ENCODE assay signal across 16 cellular contexts in the genomic region with DNA sequence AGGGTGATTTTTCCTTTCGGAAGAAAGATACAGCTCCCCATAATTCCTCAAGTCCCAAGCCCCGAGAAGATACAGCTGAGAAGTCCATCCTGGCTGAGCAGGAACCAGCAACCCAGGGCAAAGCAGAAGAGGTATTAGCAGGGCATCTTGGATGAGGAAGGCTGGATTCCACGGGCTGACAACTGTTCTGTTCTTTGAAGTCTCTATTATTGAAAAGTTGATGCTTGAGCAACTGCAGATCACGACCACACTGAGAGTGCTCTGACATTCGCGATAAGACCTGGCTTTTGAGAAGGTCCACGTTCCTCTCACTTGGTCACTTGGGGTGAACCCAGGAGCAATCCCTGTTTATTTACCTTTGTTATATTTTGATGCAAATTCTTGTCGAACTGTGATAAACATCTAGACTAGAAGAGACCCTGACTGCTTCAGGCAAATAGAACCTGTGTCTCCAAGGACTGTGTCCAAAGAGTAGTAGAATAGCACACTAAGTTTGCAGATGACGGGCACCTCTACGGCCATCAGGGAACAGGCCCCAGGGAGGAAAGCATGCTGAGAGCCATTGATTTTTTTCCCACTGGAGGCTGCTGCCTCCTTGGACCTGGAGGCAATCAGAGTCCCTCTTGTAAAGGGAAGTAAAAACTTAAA.
DNase-seq lines count a peak whose midpoint lies in the region; ATAC-seq and TF ChIP-seq lines count a peak whose summit lies in the region.
"Had no signal": no experiment of that assay in that cellular context is flagged by ENCODE, and none has a peak within 500 bp of the region (broad histone marks: within the 10 kb centered on the region; RNA-seq: fewer than 3 reads in every experiment).

No MANE protein-coding gene starts in this region.

- H3K4me3 Mint-ChIP-seq in endodermal cell = no peak overlapping the region
- H3K4me3 Mint-ChIP-seq: activated CD4-positive, alpha-beta memory T cell treated with anti-CD3 and anti-CD28 coated beads, Interleukin-2, amount 10 ng/mL, durations not matched to agents 7 days and 5 days; activated T-cell treated with anti-CD3 and anti-CD28 coated beads, Interleukin-2, amount 50 U/mL, for 72 hours; memory B cell had no signal

- peak; percentile 67 for DNase-seq in endodermal cell
- no peak for DNase-seq in glomerular visceral epithelial cell (ENCODE audit: extremely low spot score)
- DNase-seq in GF-D8 (lab: John Stamatoyannopoulos, UW) = no peak
- DNase-seq: activated CD4-positive, alpha-beta memory T cell treated with anti-CD3 and anti-CD28 coated beads, Interleukin-2, amount 10 ng/mL, durations not matched to agents 7 days and 5 days; activated T-cell treated with anti-CD3 and anti-CD28 coated beads, Interleukin-2, amount 50 U/mL, for 72 hours; dermis blood vessel endothelial cell; glutamatergic neuron; NCI-H1105 had no signal

- H3K9me3 Mint-ChIP-seq in endodermal cell = peaks cover 9% of the 10 kb centered on the region

- ATAC-seq in GM18909 (IDR thresholded peaks at IDR 0.05; ENCODE audit: poor library complexity, unreplicated experiment) = no peak
- ATAC-seq: activated naive CD4-positive, alpha-beta T cell treated with anti-CD3 and anti-CD28 coated beads, Interleukin-2, amount 50 U/mL, for 72 hours; activated T-cell treated with anti-CD3 and anti-CD28 coated beads, Interleukin-2, amount 50 U/mL, for 72 hours had no signal

- H3K9me3 ChIP-seq in KOPT-K1 (ENCODE audit: insufficient read depth, low read length, poor library complexity, severe bottlenecking) = peaks cover 10% of the 10 kb centered on the region
- no peaks in the 10 kb centered on the region for H3K9me3 ChIP-seq in endodermal cell (ENCODE audit: control insufficient read depth, low read length)
- H3K9me3 ChIP-seq in neuron (ENCODE audit: low read length) = no peaks in the 10 kb centered on the region
- H3K9me3 ChIP-seq: body of pancreas had no signal

- peak overlapping the region; percentile 90 for H3K27ac Mint-ChIP-seq in endodermal cell
- H3K27ac Mint-ChIP-seq: activated CD4-positive, alpha-beta memory T cell treated with anti-CD3 and anti-CD28 coated beads, Interleukin-2, amount 10 ng/mL, durations not matched to agents 7 days and 5 days; activated naive CD4-positive, alpha-beta T cell treated with anti-CD3 and anti-CD28 coated beads, Interleukin-2, amount 50 U/mL, for 72 hours; activated T-cell treated with anti-CD3 and anti-CD28 coated beads, Interleukin-2, amount 50 U/mL, for 72 hours; memory B cell had no signal

- H3K4me1 ChIP-seq in endodermal cell (ENCODE audit: control insufficient read depth, insufficient read depth, low read length) = peaks cover 6% of the 10 kb centered on the region
- peaks cover 13% of the 10 kb centered on the region for H3K4me1 ChIP-seq in neuron (ENCODE audit: insufficient read depth, low read length)

- H3K4me3 ChIP-seq in endodermal cell (ENCODE audit: low read length) (peak overlapping the region; percentile 39), neuron (ENCODE audit: low read length) (no peak overlapping the region)
- H3K4me3 ChIP-seq: body of pancreas had no signal

- peaks cover 43% of the 10 kb centered on the region for H3K4me1 Mint-ChIP-seq in endodermal cell

- no peak for TF ChIP-seq CTCF in C4-2B (conservative IDR thresholded peaks at IDR 0.05)
- no peak for TF ChIP-seq CTCF in endodermal cell (conservative IDR thresholded peaks at IDR 0.05)

- 35 to 45% methylated on average over 9 to 10 of the region's 10 CpGs for WGBS in endodermal cell (ENCODE audit: insufficient coverage in 1 of 2, insufficient read length in 1 of 2), 2 experiments

- no peaks in the 10 kb centered on the region for H3K27me3 ChIP-seq in endodermal cell (ENCODE audit: control insufficient read depth, insufficient read depth, low read length, poor library complexity, severe bottlenecking)
- H3K27me3 ChIP-seq in neuron (ENCODE audit: insufficient read depth, low read length) = no peaks in the 10 kb centered on the region
- H3K27me3 ChIP-seq: body of pancreas had no signal

- H3K36me3 ChIP-seq in KOPT-K1 (ENCODE audit: insufficient read depth, low read length) (no peaks in the 10 kb centered on the region), endodermal cell (ENCODE audit: control insufficient read depth, insufficient read depth, low read length) (no peaks in the 10 kb centered on the region), neuron (ENCODE audit: insufficient read depth, low read length) (no peaks in the 10 kb centered on the region)

- H3K36me3 Mint-ChIP-seq in endodermal cell (ENCODE audit: low read depth) = no peaks in the 10 kb centered on the region

- H3K27ac ChIP-seq in C4-2B = peak overlapping the region; percentile 49; the same call in 1 of the 2 replicates
- H3K27ac ChIP-seq in KOPT-K1 (ENCODE audit: low read depth, low read length, poor library complexity, severe bottlenecking) = peak overlapping the region; percentile 8
- H3K27ac ChIP-seq in endodermal cell (ENCODE audit: low read depth, low read length) = peak overlapping the region; percentile 87
- H3K27ac ChIP-seq: body of pancreas, KMS-11 had no signal

- peak overlapping the region; percentile 55 for H3K9ac ChIP-seq in endodermal cell (ENCODE audit: extremely low read depth, low read length, poor library complexity, severe bottlenecking)
- H3K9ac ChIP-seq: KMS-11 had no signal

- H2AFZ ChIP-seq in neuron (ENCODE audit: low read depth, low read length) = peak overlapping the region; percentile 47

- peaks cover 2% of the 10 kb centered on the region for H3K27me3 Mint-ChIP-seq in endodermal cell (ENCODE audit: insufficient read depth)
- H3K27me3 Mint-ChIP-seq: activated CD4-positive, alpha-beta memory T cell treated with anti-CD3 and anti-CD28 coated beads, Interleukin-2, amount 10 ng/mL, durations not matched to agents 7 days and 5 days had no signal

Comparison
In these comparisons a context has a peak if more than half of its experiments do, and no peak if none do; other contexts are left out.
1. H3K27ac ChIP-seq: peak in every context shown above with its lines; median percentile 87 in endodermal cell; 49 in C4-2B; 8 in KOPT-K1.